28 cellular contexts compared by ENCODE assay signal in genomic region chr1:188281927-188282326, GRCh38.
"Had no signal": no experiment of that assay in that cellular context is flagged by ENCODE, and none has a peak within 500 bp of the region (broad histone marks: within the 10 kb centered on the region; RNA-seq: fewer than 3 reads in every experiment).

No MANE protein-coding gene starts in this region.

- FAIRE-seq: keratinocyte had no signal

- ATAC-seq: gastroesophageal sphincter; left colon; naive thymus-derived CD4-positive, alpha-beta T cell; stimulated activated naive B cell treated with anti-CD40 and anti-IgM and Interleukin-4, amounts not matched to agents 10 μg/mL and 1 μg/mL and 100 μg/mL, for 72 hours; T-helper 17 cell; upper lobe of right lung had no signal

- H3K4me1 ChIP-seq: gastroesophageal sphincter, parathyroid adenoma, right atrium auricular region, suprapubic skin, tibial artery, upper lobe of right lung had no signal

- H3K36me3 ChIP-seq: gastroesophageal sphincter, right atrium auricular region, suprapubic skin, tibial artery, upper lobe of right lung had no signal

- H2AFZ ChIP-seq: hepatocyte, parathyroid adenoma had no signal

- H3K9me3 ChIP-seq: gastroesophageal sphincter, right atrium auricular region, suprapubic skin, tibial artery, upper lobe of right lung had no signal

- DNase-seq: activated CD4-positive, alpha-beta memory T cell treated with anti-CD3 and anti-CD28 coated beads for 36 hours; activated CD4-positive, alpha-beta T cell treated with anti-CD3 and anti-CD28 coated beads, Interleukin-2, amount 10 ng/mL, durations not matched to agents 24 days and 14 days; activated CD4-positive, CD25-positive, alpha-beta regulatory T cell treated with anti-CD3 and anti-CD28 coated beads, Interleukin-2, amount 50 U/mL, for 72 hours; activated CD8-positive, alpha-beta memory T cell treated with anti-CD3 and anti-CD28 coated beads, Interleukin-2, amount 50 U/mL, for 4 hours; activated gamma-delta T cell; activated naive CD4-positive, alpha-beta T cell treated with anti-CD3 and anti-CD28 coated beads, Interleukin-2, amount 10 ng/mL, durations not matched to agents 7 days and 5 days; activated T-cell treated with anti-CD3 and anti-CD28 coated beads, Interleukin-2, amount 50 U/mL, for 1 hour; aorta; caudate nucleus; effector memory CD4-positive, alpha-beta T cell; left colon; midbrain; naive thymus-derived CD4-positive, alpha-beta T cell; nucleus accumbens; stimulated activated CD4-positive, alpha-beta T cell treated with anti-CD3 and anti-CD28 coated beads, Interleukin-15, amount 100 ng/mL, for 24 hours; stimulated activated CD4-positive, alpha-beta T cell treated with anti-CD3 and anti-CD28 coated beads, Interleukin-2, amount 100 ng/mL, for 24 hours; stimulated activated naive B cell treated with anti-CD40 and anti-IgM and Interleukin-4, amounts not matched to agents 10 μg/mL and 1 μg/mL and 100 μg/mL, for 72 hours; T-helper 17 cell; T1000; tibial artery; upper lobe of right lung had no signal

- H3K27ac ChIP-seq: gastroesophageal sphincter, hepatocyte, parathyroid adenoma, right atrium auricular region, suprapubic skin, tibial artery, upper lobe of right lung had no signal

- H3K27me3 ChIP-seq: gastroesophageal sphincter, hepatocyte, right atrium auricular region, suprapubic skin, tibial artery, upper lobe of right lung had no signal

- H3K4me2 ChIP-seq: hepatocyte, smooth muscle cell had no signal

- H3K9ac ChIP-seq: parathyroid adenoma had no signal

- H3K4me3 ChIP-seq: gastroesophageal sphincter, hepatocyte, right atrium auricular region, smooth muscle cell, suprapubic skin, tibial artery, upper lobe of right lung had no signal
